In genomic region chr10:13503745-13504463, GRCh38 we compare ENCODE assay signal across 16 cellular contexts. TPM values are rescaled to one million over a fixed set of nuclear protein-coding genes. Genes with fewer than 3 reads are reported as not detected.
A peak's percentile ranks its signal among the peaks of the same experiment; 100 is the strongest.
DNase-seq lines count a peak whose midpoint lies in the region; ATAC-seq, FAIRE-seq and TF ChIP-seq lines count a peak whose summit lies in the region.
"Had no signal": no experiment of that assay in that cellular context is flagged by ENCODE, and none has a peak within 500 bp of the region (broad histone marks: within the 10 kb centered on the region; RNA-seq: fewer than 3 reads in every experiment).

No MANE protein-coding gene starts in this region.

- TF ChIP-seq RAD21 in HCT116 (IDR thresholded peaks at IDR 0.05; ENCODE audit: low read depth), result no peak

- H3K4me1 ChIP-seq in HCT116 (ENCODE audit: control insufficient read depth in 1 of 2, insufficient read depth in 2 of 2, low read length in 2 of 2) (peaks cover 5 to 7% of the 10 kb centered on the region in 2 experiments; a peak in 3 of 4 replicates), astrocyte (ENCODE audit: insufficient read depth, low read length) (peaks cover 16% of the 10 kb centered on the region)
- H3K4me1 ChIP-seq: prostate gland had no signal

- H3K27me3 ChIP-seq in HCT116 (ENCODE audit: insufficient read depth, low read length) (no peaks in the 10 kb centered on the region), astrocyte (ENCODE audit: insufficient read depth, low read length) (no peaks in the 10 kb centered on the region)
- H3K27me3 ChIP-seq: esophagus muscularis mucosa had no signal

- H3K9me3 ChIP-seq in HCT116 (ENCODE audit: control insufficient read depth in 1 of 2, insufficient read depth in 1 of 2, low read depth in 1 of 2, low read length in 2 of 2) (no peaks in the 10 kb centered on the region), astrocyte (ENCODE audit: insufficient read depth, low read depth, low read length) (no peaks in the 10 kb centered on the region)
- H3K9me3 ChIP-seq: esophagus muscularis mucosa, prostate gland had no signal

- peaks cover 15% of the 10 kb centered on the region for H3K36me3 Mint-ChIP-seq in astrocyte (ENCODE audit: low read depth, unreplicated experiment)
- no peaks in the 10 kb centered on the region for H3K36me3 Mint-ChIP-seq in T-cell
- H3K36me3 Mint-ChIP-seq: CD4-positive, CD25-positive, alpha-beta regulatory T cell had no signal

- H3K4me3 ChIP-seq in HCT116 (replicated peaks in 1 of 2; ENCODE audit: low read depth in 1 of 2, low read length in 2 of 2) (no peak overlapping the region), astrocyte (ENCODE audit: insufficient read depth, low read depth, low read length) (no peak overlapping the region)
- H3K4me3 ChIP-seq: esophagus muscularis mucosa, prostate gland had no signal

- H2AFZ ChIP-seq in HCT116 (ENCODE audit: low read depth, low read length, poor library complexity, severe bottlenecking), result no peak overlapping the region
- H2AFZ ChIP-seq in astrocyte (ENCODE audit: low read depth, low read length), result no peak overlapping the region

- H3K9me2 ChIP-seq in HCT116 (ENCODE audit: insufficient read depth), result no peaks in the 10 kb centered on the region

- DNase-seq in AG08395 (ENCODE audit: low spot score) (peak; percentile 66), HCT116 (ENCODE audit: low read depth, low spot score) (no peak), astrocyte (ENCODE audit: low read depth) (peak; percentile 88), kidney tubule cell (ENCODE audit: low spot score) (peak; percentile 30), cerebellum (ENCODE audit: low spot score) (no peak), T-cell (no peak)
- DNase-seq in activated CD8-positive, alpha-beta memory T cell treated with anti-CD3 and anti-CD28 coated beads for 24 hours, result no peak
- DNase-seq: CD4-positive, CD25-positive, alpha-beta regulatory T cell; cerebellar nuclear complex; midbrain; NCI-H187; stimulated activated CD4-positive, alpha-beta T cell treated with anti-CD3 and anti-CD28 coated beads, Interleukin-4, amount 100 ng/mL, for 1 hour; stimulated activated naive CD4-positive, alpha-beta T cell treated with Interleukin-2 at 50 U/mL for 16 hours had no signal

- H3K79me2 ChIP-seq in HCT116 (ENCODE audit: insufficient read depth, low read length) (no peaks in the 10 kb centered on the region), astrocyte (ENCODE audit: insufficient read depth, low read length) (no peaks in the 10 kb centered on the region)

- ATAC-seq in HCT116, result peak; percentile 34; the same call in 1 of the 2 replicates
- ATAC-seq in GM21723 (IDR thresholded peaks at IDR 0.05; ENCODE audit: unreplicated experiment), result no peak
- no peak for ATAC-seq in T-cell (replicated peaks in 1 of 4)

- FAIRE-seq in astrocyte (lab: Jason Lieb, UNC), result peak; percentile 88

- H3K27ac Mint-ChIP-seq in astrocyte (ENCODE audit: unreplicated experiment) (peak overlapping the region; percentile 8), T-cell (no peak overlapping the region)
- H3K27ac Mint-ChIP-seq: CD4-positive, CD25-positive, alpha-beta regulatory T cell had no signal

- BruUV-seq in HCT116 (replicated peaks; lab: Mats Ljungman, UMichigan), result no TSS peak

- TF ChIP-seq POLR2A in HCT116 (IDR thresholded peaks at IDR 0.05; ENCODE audit: borderline replicate concordance, extremely low read depth, insufficient read depth, insufficient read length), result no peak

- H3K4me3 Mint-ChIP-seq in astrocyte (ENCODE audit: unreplicated experiment) (peak overlapping the region; percentile 20), T-cell (no peak overlapping the region)
- H3K4me3 Mint-ChIP-seq: CD4-positive, CD25-positive, alpha-beta regulatory T cell had no signal

- no peaks in the 10 kb centered on the region for H3K27me3 Mint-ChIP-seq in astrocyte (ENCODE audit: low read depth, unreplicated experiment)
- peaks cover 31 to 33% of the 10 kb centered on the region in 2 donors for H3K27me3 Mint-ChIP-seq in T-cell

- CTCF ChIA-PET in HCT116 (lab: Charles Lee), result no interaction called here
- CTCF ChIA-PET in T-cell (lab: Charles Lee), result no interaction called here

- H4K20me1 ChIP-seq in HCT116 (ENCODE audit: insufficient read depth) (no peaks in the 10 kb centered on the region), astrocyte (ENCODE audit: insufficient read depth, low read length) (no peaks in the 10 kb centered on the region)

- no peak overlapping the region for H3K9ac ChIP-seq in HCT116 (ENCODE audit: low read length)
- H3K9ac ChIP-seq in astrocyte (ENCODE audit: low read length), result no peak overlapping the region

- RAD21 ChIA-PET in HCT116 (lab: Charles Lee; ENCODE audit: low non-redundant PET in 1 of 2, low total read pairs in 2 of 2, uncharacterized antibody in 2 of 2, unreplicated experiment in 2 of 2), result no interaction called here

- H3K36me3 ChIP-seq in HCT116 (ENCODE audit: control insufficient read depth in 1 of 2, insufficient read depth in 2 of 2, low read length in 2 of 2) (no peaks in the 10 kb centered on the region), astrocyte (ENCODE audit: insufficient read depth, low read length) (no peaks in the 10 kb centered on the region)
- H3K36me3 ChIP-seq: prostate gland had no signal

- TF ChIP-seq CTCF in HCT116 (IDR thresholded peaks at IDR 0.05 in 2 of 3, conservative IDR thresholded peaks at IDR 0.05 in 1 of 3; ENCODE audit: borderline replicate concordance in 1 of 3, insufficient read depth in 1 of 3, low read depth in 2 of 3, low read length in 2 of 3) (no peak), astrocyte (IDR thresholded peaks at IDR 0.05; ENCODE audit: insufficient read depth, low read depth, low read length) (no peak)

- H3K27ac ChIP-seq in HCT116 (ENCODE audit: low read depth, low read length) (no peak overlapping the region), astrocyte (ENCODE audit: low read depth, low read length) (no peak overlapping the region)
- H3K27ac ChIP-seq: esophagus muscularis mucosa, prostate gland had no signal

- H3K4me1 Mint-ChIP-seq in astrocyte (ENCODE audit: low read depth, unreplicated experiment) (peaks cover 25% of the 10 kb centered on the region), T-cell (peaks cover 0 to 10% (median 0%) of the 10 kb centered on the region in 3 donors)
- H3K4me1 Mint-ChIP-seq: CD4-positive, CD25-positive, alpha-beta regulatory T cell had no signal

- H3K4me2 ChIP-seq in HCT116 (ENCODE audit: low read length), result 0 out of 2 replicates have a peak overlapping the region, but pooled peaks have one; percentile 9
- peak overlapping the region; percentile 73 for H3K4me2 ChIP-seq in astrocyte (ENCODE audit: low read length)

- intact Hi-C loops in HCT116 (cut with micrococcal nuclease), result no loop called here

- POLR2A ChIA-PET in HCT116 (lab: Charles Lee), result no interaction called here
- POLR2A ChIA-PET in T-cell (lab: Charles Lee), result interaction anchor here in 1 of 2 donors (0.6 kb wide), 1 partner anchor 286 kb away, joined by 3 read pairs; no protein-coding TSS in a partner anchor

- H3K9me3 Mint-ChIP-seq in astrocyte (ENCODE audit: unreplicated experiment) (no peaks in the 10 kb centered on the region), T-cell (no peaks in the 10 kb centered on the region)

TF ChIP-seq in HCT116, 20 proteins besides CTCF, POLR2A, EP300 and RAD21:
- TF ChIP-seq SIN3A (IDR thresholded peaks at IDR 0.05; ENCODE audit: low read depth) (no peak), EGR1 (IDR thresholded peaks at IDR 0.05; ENCODE audit: low read depth) (no peak)
- TF ChIP-seq, protein P1, sequence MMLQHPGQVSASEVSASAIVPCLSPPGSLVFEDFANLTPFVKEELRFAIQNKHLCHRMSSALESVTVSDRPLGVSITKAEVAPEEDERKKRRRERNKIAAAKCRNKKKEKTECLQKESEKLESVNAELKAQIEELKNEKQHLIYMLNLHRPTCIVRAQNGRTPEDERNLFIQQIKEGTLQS (IDR thresholded peaks at IDR 0.05), result no peak
- TF ChIP-seq, protein P2, sequence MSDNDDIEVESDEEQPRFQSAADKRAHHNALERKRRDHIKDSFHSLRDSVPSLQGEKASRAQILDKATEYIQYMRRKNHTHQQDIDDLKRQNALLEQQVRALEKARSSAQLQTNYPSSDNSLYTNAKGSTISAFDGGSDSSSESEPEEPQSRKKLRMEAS (IDR thresholded peaks at IDR 0.05), result no peak

RNA-seq across cellular contexts. Expression of gene BEND7, which starts 24.9 kb away (rescaled TPM):
- total RNA-seq in HCT116 (2021; ENCODE audit: unreplicated experiment), result 13.8 TPM
- polyA plus RNA-seq in HCT116 (2012), result 5.3 and 7.5 TPM in 2 replicates
- 15.9 and 21.1 TPM in 2 replicates for total RNA-seq in astrocyte
- total RNA-seq in cerebellum, result 16.5 TPM
- total RNA-seq in T-cell, result 1 to 10 TPM in 1 of 5 donors, not detected in 4; 1.2 TPM
- polyA plus RNA-seq: CD4-positive, CD25-positive, alpha-beta regulatory T cell had no signal

Comparison
In these comparisons a context has a peak if more than half of its experiments do, and no peak if none do; other contexts are left out.
1. DNase-seq: peak in AG08395 (single experiment), astrocyte (single experiment) and kidney tubule cell (single experiment); none in HCT116 (single experiment), activated CD8-positive, alpha-beta memory T cell treated with anti-CD3 and anti-CD28 coated beads for 24 hours (single experiment), cerebellum (single experiment) and T-cell (0 of 34).